1 cellular context compared by ENCODE assay signal in the genomic region with DNA sequence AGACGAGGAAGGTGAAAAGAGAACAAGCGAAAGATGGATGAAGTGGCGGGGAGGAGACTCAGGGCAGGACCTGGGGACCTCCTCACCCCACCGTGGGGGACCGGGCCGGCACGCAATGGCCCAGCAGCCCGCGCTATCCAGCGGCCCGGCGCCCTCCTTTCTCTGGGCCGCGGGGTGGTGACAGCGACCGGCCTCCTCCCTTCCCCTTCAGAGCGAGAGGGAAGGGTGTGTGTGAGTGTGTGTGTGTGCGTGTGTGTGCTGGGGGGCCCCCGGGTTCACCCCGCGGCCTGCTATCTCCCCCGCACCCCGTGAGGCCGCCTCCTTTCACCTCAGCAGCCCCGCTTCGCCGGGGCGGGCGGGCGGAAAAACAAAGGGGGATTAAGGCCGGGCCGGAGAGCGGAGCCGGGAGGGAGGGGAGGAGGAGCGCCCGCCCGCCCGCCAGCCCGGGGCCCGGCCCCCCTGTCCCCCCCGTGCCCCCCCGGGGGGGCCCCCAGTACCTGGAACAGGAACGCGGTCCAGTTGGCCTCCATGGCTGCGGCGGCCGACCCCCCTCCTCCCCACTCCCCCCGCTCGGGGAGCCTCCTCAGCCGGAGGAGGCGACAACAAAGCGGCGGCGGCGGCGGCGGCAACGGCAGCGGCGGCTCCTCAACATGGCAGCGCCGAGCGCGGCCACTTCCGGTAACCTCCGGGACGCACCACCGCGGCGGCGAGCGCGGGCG.
A peak's percentile ranks its signal among the peaks of the same experiment; 100 is the strongest.
TF ChIP-seq lines count a peak whose summit lies in the region.

A gene with protein sequence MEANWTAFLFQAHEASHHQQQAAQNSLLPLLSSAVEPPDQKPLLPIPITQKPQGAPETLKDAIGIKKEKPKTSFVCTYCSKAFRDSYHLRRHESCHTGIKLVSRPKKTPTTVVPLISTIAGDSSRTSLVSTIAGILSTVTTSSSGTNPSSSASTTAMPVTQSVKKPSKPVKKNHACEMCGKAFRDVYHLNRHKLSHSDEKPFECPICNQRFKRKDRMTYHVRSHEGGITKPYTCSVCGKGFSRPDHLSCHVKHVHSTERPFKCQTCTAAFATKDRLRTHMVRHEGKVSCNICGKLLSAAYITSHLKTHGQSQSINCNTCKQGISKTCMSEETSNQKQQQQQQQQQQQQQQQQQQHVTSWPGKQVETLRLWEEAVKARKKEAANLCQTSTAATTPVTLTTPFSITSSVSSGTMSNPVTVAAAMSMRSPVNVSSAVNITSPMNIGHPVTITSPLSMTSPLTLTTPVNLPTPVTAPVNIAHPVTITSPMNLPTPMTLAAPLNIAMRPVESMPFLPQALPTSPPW (minus strand): TSS at position 673 of the 719 bp plus-strand sequence. CDS start 143 bp downstream, at position 530.

TF ChIP-seq in GM12878, 131 proteins besides CTCF, POLR2A, EP300 and RAD21 (continued from another document and continues in another):
- TF ChIP-seq, protein P1, sequence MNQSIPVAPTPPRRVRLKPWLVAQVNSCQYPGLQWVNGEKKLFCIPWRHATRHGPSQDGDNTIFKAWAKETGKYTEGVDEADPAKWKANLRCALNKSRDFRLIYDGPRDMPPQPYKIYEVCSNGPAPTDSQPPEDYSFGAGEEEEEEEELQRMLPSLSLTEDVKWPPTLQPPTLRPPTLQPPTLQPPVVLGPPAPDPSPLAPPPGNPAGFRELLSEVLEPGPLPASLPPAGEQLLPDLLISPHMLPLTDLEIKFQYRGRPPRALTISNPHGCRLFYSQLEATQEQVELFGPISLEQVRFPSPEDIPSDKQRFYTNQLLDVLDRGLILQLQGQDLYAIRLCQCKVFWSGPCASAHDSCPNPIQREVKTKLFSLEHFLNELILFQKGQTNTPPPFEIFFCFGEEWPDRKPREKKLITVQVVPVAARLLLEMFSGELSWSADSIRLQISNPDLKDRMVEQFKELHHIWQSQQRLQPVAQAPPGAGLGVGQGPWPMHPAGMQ (IDR thresholded peaks at IDR 0.05; ENCODE audit: borderline replicate concordance) = no peak
- TF ChIP-seq SP1 (IDR thresholded peaks at IDR 0.05; ENCODE audit: low read depth, low read length) (no peak), CBX3 (IDR thresholded peaks at IDR 0.05; ENCODE audit: borderline replicate concordance, low read depth) (no peak), TCF12 (IDR thresholded peaks at IDR 0.05; ENCODE audit: low read depth, low read length) (0 out of 2 replicates have a peak, but pooled peaks have one; percentile 1), MXI1 (IDR thresholded peaks at IDR 0.05; ENCODE audit: low read depth, low read length) (no peak), RAD51 (IDR thresholded peaks at IDR 0.05) (no peak), ATF7 (IDR thresholded peaks at IDR 0.05; ENCODE audit: low read depth) (no peak), HCFC1 (IDR thresholded peaks at IDR 0.05; ENCODE audit: low read length) (no peak), SIX5 (IDR thresholded peaks at IDR 0.05; ENCODE audit: low read depth, low read length, severe bottlenecking) (no peak), RBBP5 (conservative IDR thresholded peaks at IDR 0.05) (no peak), STAT1 (conservative IDR thresholded peaks at IDR 0.05) (no peak), CBFB (IDR thresholded peaks at IDR 0.05; ENCODE audit: low read depth) (no peak), ZNF207 (IDR thresholded peaks at IDR 0.05; ENCODE audit: borderline replicate concordance) (no peak), MYB (IDR thresholded peaks at IDR 0.05; ENCODE audit: borderline replicate concordance, low read depth, low read length) (no peak), PAX5 (IDR thresholded peaks at IDR 0.05; ENCODE audit: borderline replicate concordance, low read depth, low read length) (no peak), KAT2A (conservative IDR thresholded peaks at IDR 0.05; ENCODE audit: control insufficient read depth, low read depth, low read length) (no peak), WRNIP1 (IDR thresholded peaks at IDR 0.05; ENCODE audit: borderline replicate concordance, low read depth, low read length) (no peak), GABPA (IDR thresholded peaks at IDR 0.05; ENCODE audit: low read depth) (no peak), ETV6 (conservative IDR thresholded peaks at IDR 0.05 in 1 of 2, IDR thresholded peaks at IDR 0.05 in 1 of 2; ENCODE audit: borderline replicate concordance in 1 of 2, low read depth in 1 of 2) (no peak), FOS (IDR thresholded peaks at IDR 0.05; ENCODE audit: borderline replicate concordance, extremely low read depth, insufficient read length) (no peak), MEF2B (IDR thresholded peaks at IDR 0.05; ENCODE audit: partially characterized antibody, poor library complexity, severe bottlenecking) (no peak), PML (IDR thresholded peaks at IDR 0.05; ENCODE audit: low read length) (no peak), FOXM1 (IDR thresholded peaks at IDR 0.05; ENCODE audit: low read depth, low read length) (no peak)
- TF ChIP-seq, protein P2, sequence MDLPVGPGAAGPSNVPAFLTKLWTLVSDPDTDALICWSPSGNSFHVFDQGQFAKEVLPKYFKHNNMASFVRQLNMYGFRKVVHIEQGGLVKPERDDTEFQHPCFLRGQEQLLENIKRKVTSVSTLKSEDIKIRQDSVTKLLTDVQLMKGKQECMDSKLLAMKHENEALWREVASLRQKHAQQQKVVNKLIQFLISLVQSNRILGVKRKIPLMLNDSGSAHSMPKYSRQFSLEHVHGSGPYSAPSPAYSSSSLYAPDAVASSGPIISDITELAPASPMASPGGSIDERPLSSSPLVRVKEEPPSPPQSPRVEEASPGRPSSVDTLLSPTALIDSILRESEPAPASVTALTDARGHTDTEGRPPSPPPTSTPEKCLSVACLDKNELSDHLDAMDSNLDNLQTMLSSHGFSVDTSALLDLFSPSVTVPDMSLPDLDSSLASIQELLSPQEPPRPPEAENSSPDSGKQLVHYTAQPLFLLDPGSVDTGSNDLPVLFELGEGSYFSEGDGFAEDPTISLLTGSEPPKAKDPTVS (IDR thresholded peaks at IDR 0.05; ENCODE audit: low read depth, low read length) = no peak
- TF ChIP-seq, protein P3, sequence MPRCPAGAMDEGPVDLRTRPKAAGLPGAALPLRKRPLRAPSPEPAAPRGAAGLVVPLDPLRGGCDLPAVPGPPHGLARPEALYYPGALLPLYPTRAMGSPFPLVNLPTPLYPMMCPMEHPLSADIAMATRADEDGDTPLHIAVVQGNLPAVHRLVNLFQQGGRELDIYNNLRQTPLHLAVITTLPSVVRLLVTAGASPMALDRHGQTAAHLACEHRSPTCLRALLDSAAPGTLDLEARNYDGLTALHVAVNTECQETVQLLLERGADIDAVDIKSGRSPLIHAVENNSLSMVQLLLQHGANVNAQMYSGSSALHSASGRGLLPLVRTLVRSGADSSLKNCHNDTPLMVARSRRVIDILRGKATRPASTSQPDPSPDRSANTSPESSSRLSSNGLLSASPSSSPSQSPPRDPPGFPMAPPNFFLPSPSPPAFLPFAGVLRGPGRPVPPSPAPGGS (IDR thresholded peaks at IDR 0.05; ENCODE audit: borderline replicate concordance, insufficient read depth, low read depth, low read length, poor library complexity, severe bottlenecking) = no peak
- TF ChIP-seq, protein P4, sequence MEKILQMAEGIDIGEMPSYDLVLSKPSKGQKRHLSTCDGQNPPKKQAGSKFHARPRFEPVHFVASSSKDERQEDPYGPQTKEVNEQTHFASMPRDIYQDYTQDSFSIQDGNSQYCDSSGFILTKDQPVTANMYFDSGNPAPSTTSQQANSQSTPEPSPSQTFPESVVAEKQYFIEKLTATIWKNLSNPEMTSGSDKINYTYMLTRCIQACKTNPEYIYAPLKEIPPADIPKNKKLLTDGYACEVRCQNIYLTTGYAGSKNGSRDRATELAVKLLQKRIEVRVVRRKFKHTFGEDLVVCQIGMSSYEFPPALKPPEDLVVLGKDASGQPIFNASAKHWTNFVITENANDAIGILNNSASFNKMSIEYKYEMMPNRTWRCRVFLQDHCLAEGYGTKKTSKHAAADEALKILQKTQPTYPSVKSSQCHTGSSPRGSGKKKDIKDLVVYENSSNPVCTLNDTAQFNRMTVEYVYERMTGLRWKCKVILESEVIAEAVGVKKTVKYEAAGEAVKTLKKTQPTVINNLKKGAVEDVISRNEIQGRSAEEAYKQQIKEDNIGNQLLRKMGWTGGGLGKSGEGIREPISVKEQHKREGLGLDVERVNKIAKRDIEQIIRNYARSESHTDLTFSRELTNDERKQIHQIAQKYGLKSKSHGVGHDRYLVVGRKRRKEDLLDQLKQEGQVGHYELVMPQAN (conservative IDR thresholded peaks at IDR 0.05) = peak; percentile 21
- TF ChIP-seq, protein P5, sequence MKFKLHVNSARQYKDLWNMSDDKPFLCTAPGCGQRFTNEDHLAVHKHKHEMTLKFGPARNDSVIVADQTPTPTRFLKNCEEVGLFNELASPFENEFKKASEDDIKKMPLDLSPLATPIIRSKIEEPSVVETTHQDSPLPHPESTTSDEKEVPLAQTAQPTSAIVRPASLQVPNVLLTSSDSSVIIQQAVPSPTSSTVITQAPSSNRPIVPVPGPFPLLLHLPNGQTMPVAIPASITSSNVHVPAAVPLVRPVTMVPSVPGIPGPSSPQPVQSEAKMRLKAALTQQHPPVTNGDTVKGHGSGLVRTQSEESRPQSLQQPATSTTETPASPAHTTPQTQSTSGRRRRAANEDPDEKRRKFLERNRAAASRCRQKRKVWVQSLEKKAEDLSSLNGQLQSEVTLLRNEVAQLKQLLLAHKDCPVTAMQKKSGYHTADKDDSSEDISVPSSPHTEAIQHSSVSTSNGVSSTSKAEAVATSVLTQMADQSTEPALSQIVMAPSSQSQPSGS (IDR thresholded peaks at IDR 0.05; ENCODE audit: low read length) = no peak
- TF ChIP-seq, protein P6, sequence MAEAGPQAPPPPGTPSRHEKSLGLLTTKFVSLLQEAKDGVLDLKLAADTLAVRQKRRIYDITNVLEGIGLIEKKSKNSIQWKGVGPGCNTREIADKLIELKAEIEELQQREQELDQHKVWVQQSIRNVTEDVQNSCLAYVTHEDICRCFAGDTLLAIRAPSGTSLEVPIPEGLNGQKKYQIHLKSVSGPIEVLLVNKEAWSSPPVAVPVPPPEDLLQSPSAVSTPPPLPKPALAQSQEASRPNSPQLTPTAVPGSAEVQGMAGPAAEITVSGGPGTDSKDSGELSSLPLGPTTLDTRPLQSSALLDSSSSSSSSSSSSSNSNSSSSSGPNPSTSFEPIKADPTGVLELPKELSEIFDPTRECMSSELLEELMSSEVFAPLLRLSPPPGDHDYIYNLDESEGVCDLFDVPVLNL (IDR thresholded peaks at IDR 0.05; ENCODE audit: low read depth, low read length) = no peak
- TF ChIP-seq, protein P7, sequence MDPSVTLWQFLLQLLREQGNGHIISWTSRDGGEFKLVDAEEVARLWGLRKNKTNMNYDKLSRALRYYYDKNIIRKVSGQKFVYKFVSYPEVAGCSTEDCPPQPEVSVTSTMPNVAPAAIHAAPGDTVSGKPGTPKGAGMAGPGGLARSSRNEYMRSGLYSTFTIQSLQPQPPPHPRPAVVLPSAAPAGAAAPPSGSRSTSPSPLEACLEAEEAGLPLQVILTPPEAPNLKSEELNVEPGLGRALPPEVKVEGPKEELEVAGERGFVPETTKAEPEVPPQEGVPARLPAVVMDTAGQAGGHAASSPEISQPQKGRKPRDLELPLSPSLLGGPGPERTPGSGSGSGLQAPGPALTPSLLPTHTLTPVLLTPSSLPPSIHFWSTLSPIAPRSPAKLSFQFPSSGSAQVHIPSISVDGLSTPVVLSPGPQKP (IDR thresholded peaks at IDR 0.05; ENCODE audit: low read depth, low read length) = no peak; the same call in 1 of the 2 replicates
- TF ChIP-seq, protein P8, sequence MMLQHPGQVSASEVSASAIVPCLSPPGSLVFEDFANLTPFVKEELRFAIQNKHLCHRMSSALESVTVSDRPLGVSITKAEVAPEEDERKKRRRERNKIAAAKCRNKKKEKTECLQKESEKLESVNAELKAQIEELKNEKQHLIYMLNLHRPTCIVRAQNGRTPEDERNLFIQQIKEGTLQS (IDR thresholded peaks at IDR 0.05; ENCODE audit: borderline replicate concordance, extremely low read depth, low read depth, low read length) = no peak
- TF ChIP-seq, protein P9, sequence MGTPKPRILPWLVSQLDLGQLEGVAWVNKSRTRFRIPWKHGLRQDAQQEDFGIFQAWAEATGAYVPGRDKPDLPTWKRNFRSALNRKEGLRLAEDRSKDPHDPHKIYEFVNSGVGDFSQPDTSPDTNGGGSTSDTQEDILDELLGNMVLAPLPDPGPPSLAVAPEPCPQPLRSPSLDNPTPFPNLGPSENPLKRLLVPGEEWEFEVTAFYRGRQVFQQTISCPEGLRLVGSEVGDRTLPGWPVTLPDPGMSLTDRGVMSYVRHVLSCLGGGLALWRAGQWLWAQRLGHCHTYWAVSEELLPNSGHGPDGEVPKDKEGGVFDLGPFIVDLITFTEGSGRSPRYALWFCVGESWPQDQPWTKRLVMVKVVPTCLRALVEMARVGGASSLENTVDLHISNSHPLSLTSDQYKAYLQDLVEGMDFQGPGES (IDR thresholded peaks at IDR 0.05) = no peak
- TF ChIP-seq, protein P10, sequence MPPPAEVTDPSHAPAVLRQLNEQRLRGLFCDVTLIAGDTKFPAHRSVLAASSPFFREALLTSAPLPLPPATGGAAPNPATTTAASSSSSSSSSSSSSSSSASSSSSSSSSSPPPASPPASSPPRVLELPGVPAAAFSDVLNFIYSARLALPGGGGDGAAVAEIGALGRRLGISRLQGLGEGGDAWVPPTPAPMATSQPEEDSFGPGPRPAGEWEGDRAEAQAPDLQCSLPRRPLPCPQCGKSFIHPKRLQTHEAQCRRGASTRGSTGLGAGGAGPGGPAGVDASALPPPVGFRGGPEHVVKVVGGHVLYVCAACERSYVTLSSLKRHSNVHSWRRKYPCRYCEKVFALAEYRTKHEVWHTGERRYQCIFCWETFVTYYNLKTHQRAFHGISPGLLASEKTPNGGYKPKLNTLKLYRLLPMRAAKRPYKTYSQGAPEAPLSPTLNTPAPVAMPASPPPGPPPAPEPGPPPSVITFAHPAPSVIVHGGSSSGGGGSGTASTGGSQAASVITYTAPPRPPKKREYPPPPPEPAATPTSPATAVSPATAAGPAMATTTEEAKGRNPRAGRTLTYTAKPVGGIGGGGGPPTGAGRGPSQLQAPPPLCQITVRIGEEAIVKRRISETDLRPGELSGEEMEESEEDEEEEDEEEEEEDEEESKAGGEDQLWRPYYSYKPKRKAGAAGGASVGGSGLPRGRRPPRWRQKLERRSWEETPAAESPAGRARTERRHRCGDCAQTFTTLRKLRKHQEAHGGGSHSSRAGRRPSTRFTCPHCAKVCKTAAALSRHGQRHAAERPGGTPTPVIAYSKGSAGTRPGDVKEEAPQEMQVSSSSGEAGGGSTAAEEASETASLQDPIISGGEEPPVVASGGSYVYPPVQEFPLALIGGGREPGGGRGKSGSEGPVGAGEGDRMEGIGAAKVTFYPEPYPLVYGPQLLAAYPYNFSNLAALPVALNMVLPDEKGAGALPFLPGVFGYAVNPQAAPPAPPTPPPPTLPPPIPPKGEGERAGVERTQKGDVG (CRISPR knock-in tag; IDR thresholded peaks at IDR 0.05) = no peak
- TF ChIP-seq, protein P11, sequence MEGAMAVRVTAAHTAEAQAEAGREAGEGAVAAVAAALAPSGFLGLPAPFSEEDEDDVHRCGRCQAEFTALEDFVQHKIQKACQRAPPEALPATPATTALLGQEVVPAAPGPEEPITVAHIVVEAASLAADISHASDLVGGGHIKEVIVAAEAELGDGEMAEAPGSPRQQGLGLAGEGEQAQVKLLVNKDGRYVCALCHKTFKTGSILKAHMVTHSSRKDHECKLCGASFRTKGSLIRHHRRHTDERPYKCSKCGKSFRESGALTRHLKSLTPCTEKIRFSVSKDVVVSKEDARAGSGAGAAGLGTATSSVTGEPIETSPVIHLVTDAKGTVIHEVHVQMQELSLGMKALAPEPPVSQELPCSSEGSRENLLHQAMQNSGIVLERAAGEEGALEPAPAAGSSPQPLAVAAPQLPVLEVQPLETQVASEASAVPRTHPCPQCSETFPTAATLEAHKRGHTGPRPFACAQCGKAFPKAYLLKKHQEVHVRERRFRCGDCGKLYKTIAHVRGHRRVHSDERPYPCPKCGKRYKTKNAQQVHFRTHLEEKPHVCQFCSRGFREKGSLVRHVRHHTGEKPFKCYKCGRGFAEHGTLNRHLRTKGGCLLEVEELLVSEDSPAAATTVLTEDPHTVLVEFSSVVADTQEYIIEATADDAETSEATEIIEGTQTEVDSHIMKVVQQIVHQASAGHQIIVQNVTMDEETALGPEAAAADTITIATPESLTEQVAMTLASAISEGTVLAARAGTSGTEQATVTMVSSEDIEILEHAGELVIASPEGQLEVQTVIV (IDR thresholded peaks at IDR 0.05; ENCODE audit: borderline replicate concordance, partially characterized antibody) = no peak
